Comparison of ENCODE assay signal across 1 cellular context in genomic region chr1:200226969-200227303, GRCh38.
TF ChIP-seq lines count a peak whose summit lies in the region.

No MANE protein-coding gene starts in this region.

TF ChIP-seq in GM12878, 131 proteins besides CTCF, POLR2A, EP300 and RAD21:
- no peak for TF ChIP-seq IKZF1 (conservative IDR thresholded peaks at IDR 0.05)
- no peak for TF ChIP-seq ETV6 (conservative IDR thresholded peaks at IDR 0.05 in 1 of 2, IDR thresholded peaks at IDR 0.05 in 1 of 2; ENCODE audit: borderline replicate concordance in 1 of 2, low read depth in 1 of 2)
- TF ChIP-seq, protein P1, sequence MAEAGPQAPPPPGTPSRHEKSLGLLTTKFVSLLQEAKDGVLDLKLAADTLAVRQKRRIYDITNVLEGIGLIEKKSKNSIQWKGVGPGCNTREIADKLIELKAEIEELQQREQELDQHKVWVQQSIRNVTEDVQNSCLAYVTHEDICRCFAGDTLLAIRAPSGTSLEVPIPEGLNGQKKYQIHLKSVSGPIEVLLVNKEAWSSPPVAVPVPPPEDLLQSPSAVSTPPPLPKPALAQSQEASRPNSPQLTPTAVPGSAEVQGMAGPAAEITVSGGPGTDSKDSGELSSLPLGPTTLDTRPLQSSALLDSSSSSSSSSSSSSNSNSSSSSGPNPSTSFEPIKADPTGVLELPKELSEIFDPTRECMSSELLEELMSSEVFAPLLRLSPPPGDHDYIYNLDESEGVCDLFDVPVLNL (IDR thresholded peaks at IDR 0.05; ENCODE audit: low read depth, low read length) = no peak
- TF ChIP-seq IKZF2 (IDR thresholded peaks at IDR 0.05) = no peak
- TF ChIP-seq E2F8 (IDR thresholded peaks at IDR 0.05; ENCODE audit: low read depth, partially characterized antibody) = no peak
- TF ChIP-seq SUPT20H (IDR thresholded peaks at IDR 0.05; ENCODE audit: borderline replicate concordance, control insufficient read depth, low read depth, low read length) = no peak
- TF ChIP-seq STAT1 (conservative IDR thresholded peaks at IDR 0.05) = no peak
- TF ChIP-seq SIN3A (IDR thresholded peaks at IDR 0.05; ENCODE audit: low read depth, low read length) = no peak
- no peak for TF ChIP-seq KAT2A (conservative IDR thresholded peaks at IDR 0.05; ENCODE audit: control insufficient read depth, low read depth, low read length)
- no peak for TF ChIP-seq TBL1XR1 (IDR thresholded peaks at IDR 0.05; ENCODE audit: low read depth, low read length)
- no peak for TF ChIP-seq HDAC6 (IDR thresholded peaks at IDR 0.05; ENCODE audit: unreplicated experiment)
- TF ChIP-seq CBX5 (IDR thresholded peaks at IDR 0.05; ENCODE audit: low read depth) = no peak
TF ChIP-seq in GM12878: peak in this region for 0.
